ENCODE assay signal across 8 cellular contexts in genomic region chr20:41339957-41340326, GRCh38. TPM values are rescaled to one million over a fixed set of nuclear protein-coding genes. Genes with fewer than 3 reads are reported as not detected.
DNase-seq lines count a peak whose midpoint lies in the region; ATAC-seq and TF ChIP-seq lines count a peak whose summit lies in the region.

No MANE protein-coding gene starts in this region.

- ATAC-seq in right cardiac atrium, result peak; percentile 81 to 82

- TF ChIP-seq POLR2A in prostate gland (IDR thresholded peaks at IDR 0.05), result no peak

- intact Hi-C loops in right cardiac atrium (cut with DNase I) (loop anchor here (2.0 to 10.0 kb wide), 9 partner anchors 72 to 375 kb away; partner anchors contain the start of gene PLCG1 (in 2 of the 4)), prostate gland (cut with DNase I) (loop anchor here (5.0 to 10.0 kb wide), 3 partner anchors 72 to 365 kb away; no protein-coding TSS in a partner anchor)

- peaks cover 5% of the 10 kb centered on the region for H3K27me3 ChIP-seq in H7 (ENCODE audit: control insufficient read depth, insufficient read depth, low read length)
- no peaks in the 10 kb centered on the region for H3K27me3 ChIP-seq in right cardiac atrium (ENCODE audit: control insufficient read depth, insufficient read depth)
- no peaks in the 10 kb centered on the region for H3K27me3 ChIP-seq in prostate gland (replicated peaks; ENCODE audit: insufficient read depth)

- H3K4me3 ChIP-seq in H7 (ENCODE audit: insufficient read depth, low read depth, low read length) (peak overlapping the region; percentile 50), right cardiac atrium (ENCODE audit: low read length) (peak overlapping the region; percentile 27), prostate gland (peak overlapping the region; percentile 26 to 28)

- H3K9me3 ChIP-seq in right cardiac atrium (ENCODE audit: control insufficient read depth, low read length) (no peaks in the 10 kb centered on the region), prostate gland (no peaks in the 10 kb centered on the region)

- H3K36me3 ChIP-seq in H7 (replicated peaks; ENCODE audit: control insufficient read depth, insufficient read depth, low read length) (no peaks in the 10 kb centered on the region), prostate gland (no peaks in the 10 kb centered on the region)

- TF ChIP-seq CTCF in prostate gland (IDR thresholded peaks at IDR 0.05), result peak; percentile 99 to 100 (median 100)

- H3K27ac ChIP-seq in angular gyrus (ENCODE audit: low read depth, low read length) (peak overlapping the region; percentile 26), right cardiac atrium (ENCODE audit: low read length) (peak overlapping the region; percentile 82), prostate gland (peak overlapping the region; percentile 71 to 72)

- WGBS in right cardiac atrium, result 8% methylated on average over 25 of the region's 25 CpGs
- 4% methylated on average over 25 of the region's 25 CpGs for WGBS in prostate gland

- peak; percentile 29 for DNase-seq in DMS114 treated with DMSO at 0.1 percent for 48 hours (lab: John Stamatoyannopoulos, UW; ENCODE audit: unreplicated experiment)
- DNase-seq in H7, result peak; percentile 95
- DNase-seq in NCI-H1436 (lab: John Stamatoyannopoulos, UW), result peak; percentile 61
- DNase-seq in T-helper 2 cell, result peak; percentile 67 to 78 (median 76)
- peak; percentile 81 to 94 (median 93) for DNase-seq in right cardiac atrium
- peak; percentile 91 for DNase-seq in prostate gland (ENCODE audit: low spot score)
- DNase-seq in ureter (ENCODE audit: low spot score), result peak; percentile 93

- no peaks in the 10 kb centered on the region for H3K4me1 ChIP-seq in right cardiac atrium (ENCODE audit: control insufficient read depth, insufficient read depth, low read length)
- peaks cover 4% of the 10 kb centered on the region for H3K4me1 ChIP-seq in prostate gland (replicated peaks)

RNA-seq across cellular contexts. Expression of gene LPIN3, which starts 0.7 kb away (rescaled TPM):
- total RNA-seq in H7 (2014; rRNA removed; shearing (Covaris generic)), result 4.5 and 6.7 TPM in 2 replicates
- total RNA-seq in right cardiac atrium, result 10 to 100 TPM in 3 of 4 donors, 1 to 10 TPM in 1; 9.3 to 14.8 (median 13.2) TPM
- 18.2 TPM for polyA plus RNA-seq in right cardiac atrium
- 10 to 100 TPM; 16.2 to 30.4 TPM for total RNA-seq in prostate gland
- total RNA-seq in ureter, result 30.4 TPM

RNA-seq across cellular contexts. Expression of gene ZHX3, which starts 22.4 kb away (rescaled TPM):
- 2.5 and 5.1 TPM in 2 replicates for total RNA-seq in H7 (2014; rRNA removed; shearing (Covaris generic))
- 10 to 100 TPM; 32.5 to 39.7 (median 35.6) TPM for total RNA-seq in right cardiac atrium
- 11.6 TPM for polyA plus RNA-seq in right cardiac atrium
- total RNA-seq in prostate gland, result 10 to 100 TPM; 24.9 to 42.6 TPM
- 49.3 TPM for total RNA-seq in ureter

RNA-seq across cellular contexts. Expression of gene EMILIN3, which starts 26.7 kb away (rescaled TPM):
- 6.2 and 7.9 TPM in 2 replicates for total RNA-seq in H7 (2014; rRNA removed; shearing (Covaris generic))
- total RNA-seq in right cardiac atrium, result 1 to 10 TPM; 2.1 to 7.4 (median 5.5) TPM
- 4.3 TPM for polyA plus RNA-seq in right cardiac atrium
- total RNA-seq in prostate gland, result 1 to 10 TPM; 7.4 to 8.4 TPM
- 2.0 TPM for total RNA-seq in ureter

Comparison
In these comparisons a context has a peak if more than half of its experiments do, and no peak if none do; other contexts are left out.
1. Peak in every context shown above with its lines: DNase-seq, ATAC-seq, H3K4me3 ChIP-seq and H3K27ac ChIP-seq.
2. DNase-seq: peak in every context shown above with its lines; median percentile 95 in H7; 93 in right cardiac atrium; 93 in ureter; 91 in prostate gland; 76 in T-helper 2 cell; 61 in NCI-H1436; 29 in DMS114 treated with DMSO at 0.1 percent for 48 hours.
3. H3K27ac ChIP-seq: peak in every context shown above with its lines; median percentile 82 in right cardiac atrium; 72 in prostate gland; 26 in angular gyrus.